Comparison of ENCODE assay signal across 14 cellular contexts in the genomic region with DNA sequence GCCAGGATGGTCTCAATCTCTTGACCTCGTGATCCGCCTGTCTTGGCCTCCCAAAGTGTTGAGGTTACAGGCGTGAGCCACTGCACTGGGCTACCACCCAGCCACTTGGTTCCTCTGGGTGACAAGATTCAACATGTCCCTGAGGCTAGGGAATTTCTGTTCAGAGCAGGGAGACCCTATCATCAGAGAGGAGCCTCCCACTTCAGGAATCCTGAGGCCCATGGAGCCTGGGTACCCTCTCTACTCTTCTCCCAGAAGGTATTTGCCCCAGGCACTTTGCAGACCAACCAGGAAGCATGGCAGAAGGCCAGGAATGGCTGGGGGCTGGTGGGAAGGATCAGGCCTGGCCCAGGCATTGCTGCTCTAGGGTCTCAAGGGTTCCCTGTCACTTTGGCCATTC. TPM values are rescaled to one million over a fixed set of nuclear protein-coding genes. Genes with fewer than 3 reads are reported as not detected.
"Had no signal": no experiment of that assay in that cellular context is flagged by ENCODE, and none has a peak within 500 bp of the region (broad histone marks: within the 10 kb centered on the region; RNA-seq: fewer than 3 reads in every experiment).

No MANE protein-coding gene starts in this region.

RNA-seq across cellular contexts. Expression of gene SPDYE3, which starts 19.2 kb away (rescaled TPM):
- total RNA-seq: stomach, subcutaneous adipose tissue, suprapubic skin, temporal lobe, thoracic aorta, thyroid gland, tibial nerve, transverse colon, upper lobe of left lung, upper lobe of right lung, ureter, urinary bladder, uterus, vagina had no signal
- polyA plus RNA-seq: stomach had no signal
